In genomic region chr2:75200140-75200985, GRCh38 we compare ENCODE assay signal across 8 cellular contexts. TPM values are rescaled to one million over a fixed set of nuclear protein-coding genes. Genes with fewer than 3 reads are reported as not detected.
DNase-seq lines count a peak whose midpoint lies in the region; ATAC-seq and TF ChIP-seq lines count a peak whose summit lies in the region.

No MANE protein-coding gene starts in this region.

- CTCF ChIA-PET in WTC11 (lab: Charles Lee), result interaction anchor here (0.6 to 3.3 kb wide), 17 partner anchors 10 to 408 kb away, joined by 3 to 15 read pairs (median 4); no protein-coding TSS in a partner anchor

- H3K4me1 Mint-ChIP-seq in WTC11, result peaks cover 21% of the 10 kb centered on the region

- POLR2A ChIA-PET in WTC11 (lab: Charles Lee), result no interaction called here

- ATAC-seq in HG03354 (IDR thresholded peaks at IDR 0.05; ENCODE audit: poor library complexity, severe bottlenecking, unreplicated experiment) (peak; percentile 19), WTC11 (peak; percentile 72)

- DNase-seq in DMS153 treated with DMSO at 0.1 percent for 48 hours (lab: John Stamatoyannopoulos, UW; ENCODE audit: unreplicated experiment) (peak; percentile 37), WTC11 (ENCODE audit: low spot score) (peak; percentile 58), glomerular visceral epithelial cell (ENCODE audit: extremely low spot score) (peak; percentile 11), occipital lobe (lab: John Stamatoyannopoulos, UW) (peak; percentile 33), cerebellar nuclear complex (lab: John Stamatoyannopoulos, UW) (no peak), RKO (ENCODE audit: low spot score) (no peak)
- no peak for DNase-seq in stimulated activated naive CD4-positive, alpha-beta T cell treated with Interleukin-2 at 50 U/mL for 16 hours (lab: John Stamatoyannopoulos, UW)

- no peaks in the 10 kb centered on the region for H3K9me3 Mint-ChIP-seq in WTC11

- peak overlapping the region; percentile 84 for H3K4me3 Mint-ChIP-seq in WTC11

- H3K27ac Mint-ChIP-seq in WTC11, result no peak overlapping the region

- H3K36me3 Mint-ChIP-seq in WTC11, result no peaks in the 10 kb centered on the region

- TF ChIP-seq CTCF in WTC11 (IDR thresholded peaks at IDR 0.05), result no peak

- H3K27me3 Mint-ChIP-seq in WTC11 (ENCODE audit: low read depth), result peaks cover 68% of the 10 kb centered on the region

TF ChIP-seq in WTC11, 78 proteins besides CTCF, POLR2A, EP300 and RAD21 (continues in another document):
- TF ChIP-seq FOXP1 (CRISPR knock-in tag; IDR thresholded peaks at IDR 0.05; ENCODE audit: borderline replicate concordance) (no peak), FOXK1 (CRISPR knock-in tag; IDR thresholded peaks at IDR 0.05) (no peak), RELA (CRISPR knock-in tag; IDR thresholded peaks at IDR 0.05; ENCODE audit: borderline replicate concordance) (no peak), ZNF416 (CRISPR knock-in tag; IDR thresholded peaks at IDR 0.05) (no peak), ESRRA (CRISPR knock-in tag; IDR thresholded peaks at IDR 0.05; ENCODE audit: borderline replicate concordance) (no peak), GABPB1 (CRISPR knock-in tag; IDR thresholded peaks at IDR 0.05) (no peak), ERG (CRISPR knock-in tag; IDR thresholded peaks at IDR 0.05) (no peak)
- TF ChIP-seq, protein P1, sequence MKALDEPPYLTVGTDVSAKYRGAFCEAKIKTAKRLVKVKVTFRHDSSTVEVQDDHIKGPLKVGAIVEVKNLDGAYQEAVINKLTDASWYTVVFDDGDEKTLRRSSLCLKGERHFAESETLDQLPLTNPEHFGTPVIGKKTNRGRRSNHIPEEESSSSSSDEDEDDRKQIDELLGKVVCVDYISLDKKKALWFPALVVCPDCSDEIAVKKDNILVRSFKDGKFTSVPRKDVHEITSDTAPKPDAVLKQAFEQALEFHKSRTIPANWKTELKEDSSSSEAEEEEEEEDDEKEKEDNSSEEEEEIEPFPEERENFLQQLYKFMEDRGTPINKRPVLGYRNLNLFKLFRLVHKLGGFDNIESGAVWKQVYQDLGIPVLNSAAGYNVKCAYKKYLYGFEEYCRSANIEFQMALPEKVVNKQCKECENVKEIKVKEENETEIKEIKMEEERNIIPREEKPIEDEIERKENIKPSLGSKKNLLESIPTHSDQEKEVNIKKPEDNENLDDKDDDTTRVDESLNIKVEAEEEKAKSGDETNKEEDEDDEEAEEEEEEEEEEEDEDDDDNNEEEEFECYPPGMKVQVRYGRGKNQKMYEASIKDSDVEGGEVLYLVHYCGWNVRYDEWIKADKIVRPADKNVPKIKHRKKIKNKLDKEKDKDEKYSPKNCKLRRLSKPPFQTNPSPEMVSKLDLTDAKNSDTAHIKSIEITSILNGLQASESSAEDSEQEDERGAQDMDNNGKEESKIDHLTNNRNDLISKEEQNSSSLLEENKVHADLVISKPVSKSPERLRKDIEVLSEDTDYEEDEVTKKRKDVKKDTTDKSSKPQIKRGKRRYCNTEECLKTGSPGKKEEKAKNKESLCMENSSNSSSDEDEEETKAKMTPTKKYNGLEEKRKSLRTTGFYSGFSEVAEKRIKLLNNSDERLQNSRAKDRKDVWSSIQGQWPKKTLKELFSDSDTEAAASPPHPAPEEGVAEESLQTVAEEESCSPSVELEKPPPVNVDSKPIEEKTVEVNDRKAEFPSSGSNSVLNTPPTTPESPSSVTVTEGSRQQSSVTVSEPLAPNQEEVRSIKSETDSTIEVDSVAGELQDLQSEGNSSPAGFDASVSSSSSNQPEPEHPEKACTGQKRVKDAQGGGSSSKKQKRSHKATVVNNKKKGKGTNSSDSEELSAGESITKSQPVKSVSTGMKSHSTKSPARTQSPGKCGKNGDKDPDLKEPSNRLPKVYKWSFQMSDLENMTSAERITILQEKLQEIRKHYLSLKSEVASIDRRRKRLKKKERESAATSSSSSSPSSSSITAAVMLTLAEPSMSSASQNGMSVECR (CRISPR knock-in tag; IDR thresholded peaks at IDR 0.05; ENCODE audit: borderline replicate concordance), result no peak
- TF ChIP-seq, protein P2, sequence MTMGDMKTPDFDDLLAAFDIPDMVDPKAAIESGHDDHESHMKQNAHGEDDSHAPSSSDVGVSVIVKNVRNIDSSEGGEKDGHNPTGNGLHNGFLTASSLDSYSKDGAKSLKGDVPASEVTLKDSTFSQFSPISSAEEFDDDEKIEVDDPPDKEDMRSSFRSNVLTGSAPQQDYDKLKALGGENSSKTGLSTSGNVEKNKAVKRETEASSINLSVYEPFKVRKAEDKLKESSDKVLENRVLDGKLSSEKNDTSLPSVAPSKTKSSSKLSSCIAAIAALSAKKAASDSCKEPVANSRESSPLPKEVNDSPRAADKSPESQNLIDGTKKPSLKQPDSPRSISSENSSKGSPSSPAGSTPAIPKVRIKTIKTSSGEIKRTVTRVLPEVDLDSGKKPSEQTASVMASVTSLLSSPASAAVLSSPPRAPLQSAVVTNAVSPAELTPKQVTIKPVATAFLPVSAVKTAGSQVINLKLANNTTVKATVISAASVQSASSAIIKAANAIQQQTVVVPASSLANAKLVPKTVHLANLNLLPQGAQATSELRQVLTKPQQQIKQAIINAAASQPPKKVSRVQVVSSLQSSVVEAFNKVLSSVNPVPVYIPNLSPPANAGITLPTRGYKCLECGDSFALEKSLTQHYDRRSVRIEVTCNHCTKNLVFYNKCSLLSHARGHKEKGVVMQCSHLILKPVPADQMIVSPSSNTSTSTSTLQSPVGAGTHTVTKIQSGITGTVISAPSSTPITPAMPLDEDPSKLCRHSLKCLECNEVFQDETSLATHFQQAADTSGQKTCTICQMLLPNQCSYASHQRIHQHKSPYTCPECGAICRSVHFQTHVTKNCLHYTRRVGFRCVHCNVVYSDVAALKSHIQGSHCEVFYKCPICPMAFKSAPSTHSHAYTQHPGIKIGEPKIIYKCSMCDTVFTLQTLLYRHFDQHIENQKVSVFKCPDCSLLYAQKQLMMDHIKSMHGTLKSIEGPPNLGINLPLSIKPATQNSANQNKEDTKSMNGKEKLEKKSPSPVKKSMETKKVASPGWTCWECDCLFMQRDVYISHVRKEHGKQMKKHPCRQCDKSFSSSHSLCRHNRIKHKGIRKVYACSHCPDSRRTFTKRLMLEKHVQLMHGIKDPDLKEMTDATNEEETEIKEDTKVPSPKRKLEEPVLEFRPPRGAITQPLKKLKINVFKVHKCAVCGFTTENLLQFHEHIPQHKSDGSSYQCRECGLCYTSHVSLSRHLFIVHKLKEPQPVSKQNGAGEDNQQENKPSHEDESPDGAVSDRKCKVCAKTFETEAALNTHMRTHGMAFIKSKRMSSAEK (CRISPR knock-in tag; IDR thresholded peaks at IDR 0.05; ENCODE audit: borderline replicate concordance), result no peak
- TF ChIP-seq, protein P3, sequence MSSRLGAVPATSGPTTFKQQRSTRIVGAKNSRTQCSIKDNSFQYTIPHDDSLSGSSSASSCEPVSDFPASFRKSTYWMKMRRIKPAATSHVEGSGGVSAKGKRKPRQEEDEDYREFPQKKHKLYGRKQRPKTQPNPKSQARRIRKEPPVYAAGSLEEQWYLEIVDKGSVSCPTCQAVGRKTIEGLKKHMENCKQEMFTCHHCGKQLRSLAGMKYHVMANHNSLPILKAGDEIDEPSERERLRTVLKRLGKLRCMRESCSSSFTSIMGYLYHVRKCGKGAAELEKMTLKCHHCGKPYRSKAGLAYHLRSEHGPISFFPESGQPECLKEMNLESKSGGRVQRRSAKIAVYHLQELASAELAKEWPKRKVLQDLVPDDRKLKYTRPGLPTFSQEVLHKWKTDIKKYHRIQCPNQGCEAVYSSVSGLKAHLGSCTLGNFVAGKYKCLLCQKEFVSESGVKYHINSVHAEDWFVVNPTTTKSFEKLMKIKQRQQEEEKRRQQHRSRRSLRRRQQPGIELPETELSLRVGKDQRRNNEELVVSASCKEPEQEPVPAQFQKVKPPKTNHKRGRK (CRISPR knock-in tag; IDR thresholded peaks at IDR 0.05; ENCODE audit: borderline replicate concordance), result no peak
- TF ChIP-seq, protein P4, sequence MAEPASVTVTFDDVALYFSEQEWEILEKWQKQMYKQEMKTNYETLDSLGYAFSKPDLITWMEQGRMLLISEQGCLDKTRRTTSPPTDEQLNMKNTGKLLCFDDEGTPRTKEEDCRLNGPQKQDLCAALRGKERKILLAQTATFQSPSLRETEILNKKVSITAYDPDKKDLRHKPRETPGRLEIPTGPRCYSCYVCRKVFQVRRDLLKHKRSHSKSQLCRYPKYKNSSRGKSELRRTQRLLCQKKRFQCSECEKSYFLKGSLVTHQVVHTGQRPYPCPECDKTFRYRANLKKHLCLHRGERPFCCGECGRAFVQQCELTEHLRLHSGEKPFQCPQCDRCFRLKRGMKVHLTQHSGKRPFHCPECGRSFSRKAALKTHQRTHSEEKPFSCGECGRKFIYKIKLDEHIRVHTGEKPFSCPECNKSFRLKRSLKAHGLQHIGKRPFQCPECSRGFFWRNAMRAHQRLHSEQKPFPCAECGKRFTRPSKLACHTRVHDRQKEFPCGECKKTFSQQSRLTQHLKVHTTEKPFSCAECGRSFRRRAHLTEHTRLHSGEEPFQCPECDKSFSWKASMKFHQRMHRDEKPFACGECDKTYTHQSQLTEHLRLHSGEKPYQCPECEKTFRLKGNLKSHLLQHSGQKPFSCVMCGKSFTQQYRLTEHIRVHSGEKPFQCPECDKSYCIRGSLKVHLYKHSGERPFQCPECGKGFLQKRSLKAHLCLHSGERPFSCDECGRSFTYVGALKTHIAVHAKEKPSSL (CRISPR knock-in tag; conservative IDR thresholded peaks at IDR 0.05), result no peak

RNA-seq across cellular contexts. Expression of gene TACR1, which starts 1.0 kb away (rescaled TPM):
- total RNA-seq in WTC11 (2021) (0.13 to 0.23 TPM (median 0.18 TPM) in 3 replicates), occipital lobe (0.47 TPM)

Comparison
In these comparisons a context has a peak if more than half of its experiments do, and no peak if none do; other contexts are left out.
1. DNase-seq: peak in DMS153 treated with DMSO at 0.1 percent for 48 hours (single experiment), WTC11 (single experiment), glomerular visceral epithelial cell (single experiment) and occipital lobe (single experiment); none in cerebellar nuclear complex (0 of 2), RKO (single experiment) and stimulated activated naive CD4-positive, alpha-beta T cell treated with Interleukin-2 at 50 U/mL for 16 hours (single experiment).